8 cellular contexts compared by ENCODE assay signal in genomic region chr20:17843246-17844132, GRCh38.
DNase-seq lines count a peak whose midpoint lies in the region; ATAC-seq, FAIRE-seq and TF ChIP-seq lines count a peak whose summit lies in the region.

No MANE protein-coding gene starts in this region.

- H3K79me1 ChIP-seq in mesenchymal stem cell (replicated peaks; ENCODE audit: low read length, poor library complexity, severe bottlenecking), result no peaks in the 10 kb centered on the region

- DNase-seq in Daoy (ENCODE audit: low read depth), result peak; percentile 97
- peak; percentile 27 to 65 (median 53) for DNase-seq in body of pancreas
- peak; percentile 90 for DNase-seq in mesenchymal stem cell
- DNase-seq in SHP77 (lab: John Stamatoyannopoulos, UW), result no peak
- no peak for DNase-seq in D721Med (ENCODE audit: insufficient read length, low spot score)
- no peak for DNase-seq in KG1 (lab: John Stamatoyannopoulos, UW)
- DNase-seq in NCI-H446 (lab: John Stamatoyannopoulos, UW), result no peak

- H3K9ac ChIP-seq in mesenchymal stem cell (ENCODE audit: low read length), result peak overlapping the region; percentile 73

- H3K4me1 ChIP-seq in body of pancreas (peaks cover 27% of the 10 kb centered on the region), mesenchymal stem cell (ENCODE audit: control insufficient read depth, insufficient read depth, low read depth, low read length) (peaks cover 17% of the 10 kb centered on the region)

- H3K36me3 ChIP-seq in body of pancreas (replicated peaks in 1 of 2; ENCODE audit: insufficient read depth in 1 of 2, low read depth in 2 of 2), result no peaks in the 10 kb centered on the region
- no peaks in the 10 kb centered on the region for H3K36me3 ChIP-seq in mesenchymal stem cell (ENCODE audit: control insufficient read depth in 1 of 2, insufficient read depth in 2 of 2, low read depth in 1 of 2, low read length in 2 of 2)

- H2BK120ac ChIP-seq in mesenchymal stem cell (ENCODE audit: low read depth, low read length), result no peak overlapping the region

- peak overlapping the region in 3 of 4 donors; percentile 28 to 86 (median 38) for H3K27ac ChIP-seq in body of pancreas
- H3K27ac ChIP-seq in mesenchymal stem cell (ENCODE audit: low read length, poor library complexity, severe bottlenecking), result peak overlapping the region; percentile 96

- H2BK5ac ChIP-seq in mesenchymal stem cell (ENCODE audit: low read depth, low read length, poor library complexity, severe bottlenecking), result peak overlapping the region; percentile 34

- H3K9me3 ChIP-seq in body of pancreas (no peaks in the 10 kb centered on the region), mesenchymal stem cell (ENCODE audit: control insufficient read depth, low read length) (no peaks in the 10 kb centered on the region)

- peak overlapping the region; percentile 7 for H3K4me2 ChIP-seq in mesenchymal stem cell (ENCODE audit: low read length, poor library complexity, severe bottlenecking)

- TF ChIP-seq CTCF in body of pancreas (IDR thresholded peaks at IDR 0.05), result no peak
- no peak for TF ChIP-seq CTCF in D721Med (IDR thresholded peaks at IDR 0.05; ENCODE audit: insufficient read depth, missing control alignments)

- H4K8ac ChIP-seq in mesenchymal stem cell (ENCODE audit: low read length), result peak overlapping the region; percentile 89

- peak overlapping the region; percentile 36 for H2AFZ ChIP-seq in mesenchymal stem cell (ENCODE audit: low read depth, low read length)

- peak overlapping the region; percentile 90 for H2AK5ac ChIP-seq in mesenchymal stem cell (ENCODE audit: low read length, severe bottlenecking)

- peak overlapping the region; percentile 75 to 98 for H2BK12ac ChIP-seq in mesenchymal stem cell (ENCODE audit: low read length in 2 of 2)

- no peak for FAIRE-seq in D721Med (lab: Jason Lieb, UNC)

- peak in 1 of 3 donors; percentile 48 for TF ChIP-seq POLR2A in body of pancreas (IDR thresholded peaks at IDR 0.05)

- 63 to 75% methylated on average over 12 to 14 of the region's 14 CpGs for WGBS in body of pancreas, 2 donors
- 53% methylated on average over 13 of the region's 14 CpGs for WGBS in mesenchymal stem cell

- peak overlapping the region; percentile 90 for H4K91ac ChIP-seq in mesenchymal stem cell (ENCODE audit: low read length)

- H3K14ac ChIP-seq in mesenchymal stem cell (ENCODE audit: low read length in 2 of 2), result peak overlapping the region in 1 of 2 experiments; percentile 44

- H3K4me3 ChIP-seq in body of pancreas (no peak overlapping the region), mesenchymal stem cell (ENCODE audit: insufficient read depth in 1 of 2, low read depth in 1 of 2, low read length in 2 of 2) (peak overlapping the region in 1 of 2 experiments; percentile 17)

- peak overlapping the region; percentile 70 to 89 for H3K18ac ChIP-seq in mesenchymal stem cell (ENCODE audit: low read depth in 1 of 2, low read length in 2 of 2)

- H3K27me3 ChIP-seq in body of pancreas, result no peaks in the 10 kb centered on the region
- H3K27me3 ChIP-seq in mesenchymal stem cell (ENCODE audit: control insufficient read depth in 1 of 2, insufficient read depth in 1 of 2, low read length in 2 of 2), result no peaks in the 10 kb centered on the region

- no peak overlapping the region for H3K23ac ChIP-seq in mesenchymal stem cell (ENCODE audit: low read length in 2 of 2)

- intact Hi-C loops in body of pancreas (cut with DNase I), result no loop called here

- ATAC-seq in HG03521 (IDR thresholded peaks at IDR 0.05; ENCODE audit: unreplicated experiment), result peak; percentile 42
- ATAC-seq in body of pancreas, result peak; percentile 85

- peak overlapping the region; percentile 49 to 55 for H3K4ac ChIP-seq in mesenchymal stem cell (ENCODE audit: low read depth in 1 of 2, low read length in 2 of 2)

- H2BK15ac ChIP-seq in mesenchymal stem cell (ENCODE audit: low read depth, poor library complexity, severe bottlenecking), result peak overlapping the region; percentile 29

Comparison
In these comparisons a context has a peak if more than half of its experiments do, and no peak if none do; other contexts are left out.
1. DNase-seq: peak in Daoy (single experiment), body of pancreas (4 of 4) and mesenchymal stem cell (single experiment); none in SHP77 (0 of 2), D721Med (single experiment), KG1 (single experiment) and NCI-H446 (0 of 2).